In genomic region chr10:76354921-76355320, GRCh38 we compare ENCODE assay signal across 33 cellular contexts.
"Had no signal": no experiment of that assay in that cellular context is flagged by ENCODE, and none has a peak within 500 bp of the region (broad histone marks: within the 10 kb centered on the region; RNA-seq: fewer than 3 reads in every experiment).

No MANE protein-coding gene starts in this region.

- H3K27me3 ChIP-seq: adrenal gland, body of pancreas, foreskin keratinocyte, gastrocnemius medialis, heart left ventricle had no signal

- ATAC-seq: activated CD4-positive, CD25-positive, alpha-beta regulatory T cell treated with anti-CD3 and anti-CD28 coated beads, Interleukin-2, amount 50 U/mL, for 24 hours; activated CD8-positive, alpha-beta memory T cell treated with anti-CD3 and anti-CD28 coated beads, Interleukin-2, amount 10 ng/mL, durations not matched to agents 7 days and 5 days; activated CD8-positive, alpha-beta T cell treated with anti-CD3 and anti-CD28 coated beads for 36 hours; activated naive CD8-positive, alpha-beta T cell treated with anti-CD3 and anti-CD28 coated beads, Interleukin-2, amount 50 U/mL, for 24 hours; body of pancreas; esophagus mucosa; foreskin keratinocyte; gastrocnemius medialis; heart left ventricle; T-helper 17 cell had no signal

- H3K36me3 ChIP-seq: adrenal gland, gastrocnemius medialis, heart left ventricle, WERI-Rb-1 had no signal

- H3K9me3 ChIP-seq: adrenal gland, body of pancreas, gastrocnemius medialis, heart left ventricle had no signal

- DNase-seq: activated B cell treated with CpG ODN at 0.5 μM for 24 hours; activated CD4-positive, alpha-beta T cell treated with anti-CD3 and anti-CD28 coated beads for 48 hours; activated CD4-positive, alpha-beta T cell treated with anti-CD3 and anti-CD28 coated beads, Interleukin-2, amount 50 U/mL, for 1 hour; activated CD4-positive, alpha-beta T cell treated with anti-CD3 and anti-CD28 coated beads, Interleukin-2, amount 50 U/mL, for 48 hours; activated CD8-positive, alpha-beta memory T cell treated with anti-CD3 and anti-CD28 coated beads, Interleukin-2, amount 10 ng/mL, durations not matched to agents 7 days and 5 days; activated CD8-positive, alpha-beta memory T cell treated with anti-CD3 and anti-CD28 coated beads, Interleukin-2, amount 50 U/mL, for 4 hours; activated CD8-positive, alpha-beta T cell treated with anti-CD3 and anti-CD28 coated beads for 36 hours; activated effector memory CD4-positive, alpha-beta T cell treated with anti-CD3 and anti-CD28 coated beads, Interleukin-2, amount 50 U/mL, for 16 hours; activated naive CD4-positive, alpha-beta T cell treated with anti-CD3 and anti-CD28 coated beads for 36 hours; activated naive CD8-positive, alpha-beta T cell treated with anti-CD3 and anti-CD28 coated beads for 36 hours; activated naive CD8-positive, alpha-beta T cell treated with anti-CD3 and anti-CD28 coated beads, Interleukin-2, amount 50 U/mL, for 24 hours; activated T-cell treated with anti-CD3 and anti-CD28 coated beads, Interleukin-2, amount 50 U/mL, for 1 hour; activated T-cell treated with anti-CD3 and anti-CD28 coated beads, Interleukin-2, amount 50 U/mL, for 48 hours; adrenal gland; amygdala; aorta; body of pancreas; caudate nucleus; effector CD8-positive, alpha-beta T cell; foreskin keratinocyte; gastrocnemius medialis; glutamatergic neuron; heart left ventricle; T-helper 1 cell; T-helper 17 cell; T1000; WERI-Rb-1 had no signal

- H3K36me3 Mint-ChIP-seq: activated CD8-positive, alpha-beta memory T cell treated with anti-CD3 and anti-CD28 coated beads, Interleukin-2, amount 10 ng/mL, durations not matched to agents 7 days and 5 days; activated naive CD4-positive, alpha-beta T cell treated with anti-CD3 and anti-CD28 coated beads, Interleukin-2, amount 50 U/mL, for 24 hours; activated naive CD8-positive, alpha-beta T cell treated with anti-CD3 and anti-CD28 coated beads for 36 hours had no signal

- H3K9me3 Mint-ChIP-seq: activated B cell treated with CpG ODN at 0.5 μM for 24 hours; activated naive CD4-positive, alpha-beta T cell treated with anti-CD3 and anti-CD28 coated beads, Interleukin-2, amount 50 U/mL, for 24 hours; activated naive CD8-positive, alpha-beta T cell treated with anti-CD3 and anti-CD28 coated beads for 36 hours; activated T-helper 1 cell treated with anti-CD3 and anti-CD28 coated beads, Interleukin-12 subunit alpha, Interleukin-12 subunit beta, Interleukin-2, Interleukin-4 antibody, amounts not matched to agents 30 ng/mL and 10 ng/mL and 1 ng/mL, durations not matched to agents 14 hours and 24 hours and 36 hours; activated T-helper 2 cell treated with anti-CD3 and anti-CD28 coated beads, Interferon-gamma antibody, Interleukin-2, Interleukin-4, amounts not matched to agents 10 μg/mL and 5 μg/mL and 100 μg/mL, durations not matched to agents 14 hours and 24 hours and 36 hours; T-helper 2 cell treated with Interferon-gamma antibody and Interleukin-4, amounts not matched to agents 5 μg/mL and 100 μg/mL, for 36 hours had no signal

- H3K4me3 ChIP-seq: adrenal gland, body of pancreas, gastrocnemius medialis, heart left ventricle had no signal

- H3K27ac ChIP-seq: adrenal gland, body of pancreas, foreskin keratinocyte, gastrocnemius medialis, heart left ventricle, WERI-Rb-1 had no signal

- H3K4me1 Mint-ChIP-seq: activated B cell treated with CpG ODN at 0.5 μM for 24 hours; activated CD8-positive, alpha-beta memory T cell treated with anti-CD3 and anti-CD28 coated beads, Interleukin-2, amount 10 ng/mL, durations not matched to agents 7 days and 5 days; activated naive CD4-positive, alpha-beta T cell treated with anti-CD3 and anti-CD28 coated beads, Interleukin-2, amount 50 U/mL, for 24 hours; activated naive CD8-positive, alpha-beta T cell treated with anti-CD3 and anti-CD28 coated beads for 36 hours; activated naive CD8-positive, alpha-beta T cell treated with anti-CD3 and anti-CD28 coated beads, Interleukin-2, amount 50 U/mL, for 24 hours; T-helper 17 cell had no signal

- H3K4me1 ChIP-seq: adrenal gland, body of pancreas, heart left ventricle had no signal

- H3K27me3 Mint-ChIP-seq: activated B cell treated with CpG ODN at 0.5 μM for 24 hours; activated CD8-positive, alpha-beta memory T cell treated with anti-CD3 and anti-CD28 coated beads, Interleukin-2, amount 10 ng/mL, durations not matched to agents 7 days and 5 days; activated CD8-positive, alpha-beta T cell treated with anti-CD3 and anti-CD28 coated beads for 36 hours; activated naive CD4-positive, alpha-beta T cell treated with anti-CD3 and anti-CD28 coated beads, Interleukin-2, amount 50 U/mL, for 24 hours; activated naive CD8-positive, alpha-beta T cell treated with anti-CD3 and anti-CD28 coated beads for 36 hours; activated naive CD8-positive, alpha-beta T cell treated with anti-CD3 and anti-CD28 coated beads, Interleukin-2, amount 50 U/mL, for 24 hours; T-helper 17 cell had no signal

- H3K27ac Mint-ChIP-seq: activated B cell treated with CpG ODN at 0.5 μM for 24 hours; activated CD8-positive, alpha-beta memory T cell treated with anti-CD3 and anti-CD28 coated beads, Interleukin-2, amount 10 ng/mL, durations not matched to agents 7 days and 5 days; activated CD8-positive, alpha-beta T cell treated with anti-CD3 and anti-CD28 coated beads for 36 hours; activated naive CD4-positive, alpha-beta T cell treated with anti-CD3 and anti-CD28 coated beads for 36 hours; activated naive CD4-positive, alpha-beta T cell treated with anti-CD3 and anti-CD28 coated beads, Interleukin-2, amount 50 U/mL, for 24 hours; activated naive CD8-positive, alpha-beta T cell treated with anti-CD3 and anti-CD28 coated beads for 36 hours; activated naive CD8-positive, alpha-beta T cell treated with anti-CD3 and anti-CD28 coated beads, Interleukin-2, amount 50 U/mL, for 24 hours; activated T-helper 1 cell treated with anti-CD3 and anti-CD28 coated beads, Interleukin-12 subunit alpha, Interleukin-12 subunit beta, Interleukin-2, Interleukin-4 antibody, amounts not matched to agents 30 ng/mL and 10 ng/mL and 1 ng/mL, durations not matched to agents 14 hours and 24 hours and 36 hours; activated T-helper 2 cell treated with anti-CD3 and anti-CD28 coated beads, Interferon-gamma antibody, Interleukin-2, Interleukin-4, amounts not matched to agents 10 μg/mL and 5 μg/mL and 100 μg/mL, durations not matched to agents 14 hours and 24 hours and 36 hours; T-helper 17 cell; T-helper 2 cell treated with Interferon-gamma antibody and Interleukin-4, amounts not matched to agents 5 μg/mL and 100 μg/mL, for 36 hours had no signal

- H3K4me3 Mint-ChIP-seq: activated B cell treated with CpG ODN at 0.5 μM for 24 hours; activated CD8-positive, alpha-beta memory T cell treated with anti-CD3 and anti-CD28 coated beads, Interleukin-2, amount 10 ng/mL, durations not matched to agents 7 days and 5 days; activated CD8-positive, alpha-beta T cell treated with anti-CD3 and anti-CD28 coated beads for 36 hours; activated naive CD4-positive, alpha-beta T cell treated with anti-CD3 and anti-CD28 coated beads for 36 hours; activated naive CD4-positive, alpha-beta T cell treated with anti-CD3 and anti-CD28 coated beads, Interleukin-2, amount 50 U/mL, for 24 hours; activated naive CD8-positive, alpha-beta T cell treated with anti-CD3 and anti-CD28 coated beads for 36 hours; activated naive CD8-positive, alpha-beta T cell treated with anti-CD3 and anti-CD28 coated beads, Interleukin-2, amount 50 U/mL, for 24 hours; activated T-helper 1 cell treated with anti-CD3 and anti-CD28 coated beads, Interleukin-12 subunit alpha, Interleukin-12 subunit beta, Interleukin-2, Interleukin-4 antibody, amounts not matched to agents 30 ng/mL and 10 ng/mL and 1 ng/mL, durations not matched to agents 14 hours and 24 hours and 36 hours; T-helper 17 cell; T-helper 2 cell treated with Interferon-gamma antibody and Interleukin-4, amounts not matched to agents 5 μg/mL and 100 μg/mL, for 36 hours had no signal
